9 cellular contexts compared by ENCODE assay signal in the genomic region with DNA sequence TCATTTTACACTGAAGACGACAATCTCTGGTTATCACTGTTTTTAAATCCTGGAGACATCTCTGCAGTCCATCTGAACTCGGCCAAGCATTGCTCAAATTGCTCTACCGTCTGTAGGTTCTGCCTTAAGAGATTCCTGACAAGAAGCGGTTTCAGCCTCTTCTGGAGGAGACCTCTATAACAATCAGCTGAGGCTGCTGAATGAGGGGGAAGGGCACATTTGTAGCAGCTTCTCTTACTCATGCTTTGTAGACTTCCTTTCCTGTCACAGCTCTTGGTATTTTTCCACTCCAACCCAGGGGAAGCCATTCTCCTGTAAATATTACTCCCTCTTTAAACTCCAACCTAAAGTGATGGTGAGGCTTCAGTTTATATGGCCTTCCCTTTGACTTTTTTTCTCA. TPM values are rescaled to one million over a fixed set of nuclear protein-coding genes. Genes with fewer than 3 reads are reported as not detected.
DNase-seq lines count a peak whose midpoint lies in the region; ATAC-seq, FAIRE-seq and TF ChIP-seq lines count a peak whose summit lies in the region.
"Had no signal": no experiment of that assay in that cellular context is flagged by ENCODE, and none has a peak within 500 bp of the region (broad histone marks: within the 10 kb centered on the region; RNA-seq: fewer than 3 reads in every experiment).

No MANE protein-coding gene starts in this region.

- peaks cover 15% of the 10 kb centered on the region for H3K4me1 ChIP-seq in astrocyte (ENCODE audit: insufficient read depth, low read length)

- no peaks in the 10 kb centered on the region for H3K27me3 ChIP-seq in astrocyte (ENCODE audit: insufficient read depth, low read length)

- peak overlapping the region; percentile 59 for H3K27ac ChIP-seq in astrocyte (ENCODE audit: low read depth, low read length)

- peak overlapping the region; percentile 56 for H3K4me2 ChIP-seq in astrocyte (ENCODE audit: low read length)

- H3K27ac Mint-ChIP-seq in astrocyte (ENCODE audit: unreplicated experiment) = peak overlapping the region; percentile 87

- H3K4me3 ChIP-seq in astrocyte (ENCODE audit: insufficient read depth, low read depth, low read length) = no peak overlapping the region

- H3K9me3 ChIP-seq in astrocyte (ENCODE audit: insufficient read depth, low read depth, low read length) = no peaks in the 10 kb centered on the region

- H3K36me3 ChIP-seq in astrocyte (ENCODE audit: insufficient read depth, low read length) = no peaks in the 10 kb centered on the region

- H3K9ac ChIP-seq in astrocyte (ENCODE audit: low read length) = no peak overlapping the region

- ATAC-seq in HG03342 (IDR thresholded peaks at IDR 0.05; ENCODE audit: unreplicated experiment) (no peak), left ventricle myocardium superior (no peak)

- intact Hi-C loops in left ventricle myocardium superior (cut with micrococcal nuclease) = no loop called here

- H3K9me3 Mint-ChIP-seq in astrocyte (ENCODE audit: unreplicated experiment) = no peaks in the 10 kb centered on the region

- H3K36me3 Mint-ChIP-seq in astrocyte (ENCODE audit: low read depth, unreplicated experiment) = peaks cover 3% of the 10 kb centered on the region

- H3K27me3 Mint-ChIP-seq in astrocyte (ENCODE audit: low read depth, unreplicated experiment) = no peaks in the 10 kb centered on the region

- TF ChIP-seq CTCF in astrocyte (IDR thresholded peaks at IDR 0.05; ENCODE audit: insufficient read depth, low read depth, low read length) = no peak

- H3K4me1 Mint-ChIP-seq in astrocyte (ENCODE audit: low read depth, unreplicated experiment) = peaks cover 15% of the 10 kb centered on the region

- H3K79me2 ChIP-seq in astrocyte (ENCODE audit: insufficient read depth, low read length) = no peaks in the 10 kb centered on the region

- DNase-seq in EH (ENCODE audit: low read depth) (peak; percentile 90), NCI-H2029 (lab: John Stamatoyannopoulos, UW) (peak; percentile 37), astrocyte (ENCODE audit: low read depth) (peak; percentile 79), kidney glomerular epithelial cell (lab: John Stamatoyannopoulos, UW) (peak; percentile 53), ureter (ENCODE audit: low spot score) (peak; percentile 51), left ventricle myocardium superior (no peak)
- DNase-seq in activated CD4-positive, CD25-positive, alpha-beta regulatory T cell (lab: John Stamatoyannopoulos, UW) = no peak
- DNase-seq: left cardiac atrium had no signal

- peak overlapping the region; percentile 59 for H2AFZ ChIP-seq in astrocyte (ENCODE audit: low read depth, low read length)

- H4K20me1 ChIP-seq in astrocyte (ENCODE audit: insufficient read depth, low read length) = no peaks in the 10 kb centered on the region

- peak overlapping the region; percentile 17 for H3K4me3 Mint-ChIP-seq in astrocyte (ENCODE audit: unreplicated experiment)

- FAIRE-seq in astrocyte (lab: Jason Lieb, UNC) = peak; percentile 41

RNA-seq across cellular contexts. Expression of gene ARG2, which starts 3.0 kb away (rescaled TPM):
- total RNA-seq in astrocyte (8.9 and 11.6 TPM in 2 replicates), ureter (6.0 TPM), left ventricle myocardium superior (0.99 TPM)

RNA-seq across cellular contexts. Expression of gene PIGH, which starts 22.6 kb away (rescaled TPM):
- total RNA-seq in astrocyte = 11.3 and 13.5 TPM in 2 replicates
- total RNA-seq in ureter = 29.8 TPM
- 11.2 TPM for total RNA-seq in left ventricle myocardium superior

RNA-seq across cellular contexts. Expression of gene VTI1B, which starts 51.8 kb away (rescaled TPM):
- total RNA-seq in astrocyte (82.7 and 92.0 TPM in 2 replicates), ureter (108 TPM), left ventricle myocardium superior (133 TPM)

Comparison
In these comparisons a context has a peak if more than half of its experiments do, and no peak if none do; other contexts are left out.
1. DNase-seq: peak in EH (single experiment), NCI-H2029 (single experiment), astrocyte (single experiment), kidney glomerular epithelial cell (single experiment) and ureter (single experiment); none in activated CD4-positive, CD25-positive, alpha-beta regulatory T cell (0 of 4) and left ventricle myocardium superior (single experiment).